ENCODE assay signal across 18 cellular contexts in genomic region chr2:46692316-46692715, GRCh38. TPM values are rescaled to one million over a fixed set of nuclear protein-coding genes. Genes with fewer than 3 reads are reported as not detected.
DNase-seq lines count a peak whose midpoint lies in the region; ATAC-seq and TF ChIP-seq lines count a peak whose summit lies in the region.
"Had no signal": no experiment of that assay in that cellular context is flagged by ENCODE, and none has a peak within 500 bp of the region (broad histone marks: within the 10 kb centered on the region; RNA-seq: fewer than 3 reads in every experiment).

No MANE protein-coding gene starts in this region.

- no peaks in the 10 kb centered on the region; the same call in 1 of the 2 replicates for H3K27me3 Mint-ChIP-seq in HFFc6 (ENCODE audit: insufficient read depth)
- peaks cover 5% of the 10 kb centered on the region for H3K27me3 Mint-ChIP-seq in activated B cell treated with CpG ODN at 0.5 μM for 24 hours

- peaks cover 80% of the 10 kb centered on the region for H3K4me1 Mint-ChIP-seq in HFFc6 (ENCODE audit: low read depth)
- H3K4me1 Mint-ChIP-seq in activated B cell treated with CpG ODN at 0.5 μM for 24 hours = peaks cover 14% of the 10 kb centered on the region

- DNase-seq in SK-N-SH (no peak), HFFc6 (no peak), activated B cell treated with CpG ODN at 0.5 μM for 24 hours (no peak), activated gamma-delta T cell treated with Interleukin-2 at 50 U/mL for 16 hours (no peak), kidney tubule cell (ENCODE audit: low spot score) (no peak)
- DNase-seq in activated CD4-positive, alpha-beta T cell treated with anti-CD3 and anti-CD28 coated beads, Interleukin-2, amount 50 U/mL, for 1 hour = no peak
- DNase-seq: Caco-2; CD8-positive, alpha-beta memory T cell; DND-41; GF-D8; Karpas-422 had no signal

- H3K9me3 ChIP-seq in SK-N-SH = no peaks in the 10 kb centered on the region
- H3K9me3 ChIP-seq: BLaER1, Caco-2 had no signal

- H3K27ac ChIP-seq in SK-N-SH (ENCODE audit: low read depth in 2 of 2, low read length in 1 of 2) = peak overlapping the region in 1 of 2 experiments; percentile 99; a peak in 1 of 4 replicates
- H3K27ac ChIP-seq: 22Rv1, BLaER1 had no signal

- H3K9me3 Mint-ChIP-seq in HFFc6 (no peaks in the 10 kb centered on the region), activated B cell treated with CpG ODN at 0.5 μM for 24 hours (no peaks in the 10 kb centered on the region)
- H3K9me3 Mint-ChIP-seq: CD8-positive, alpha-beta memory T cell had no signal

- H3K27me3 ChIP-seq in SK-N-SH (ENCODE audit: insufficient read depth) = no peaks in the 10 kb centered on the region
- H3K27me3 ChIP-seq: BLaER1 had no signal

- peaks cover 33% of the 10 kb centered on the region for H3F3A ChIP-seq in SK-N-SH (replicated peaks; ENCODE audit: insufficient read depth)

- no peaks in the 10 kb centered on the region for H4K20me1 ChIP-seq in SK-N-SH (ENCODE audit: insufficient read depth)
- H4K20me1 ChIP-seq: BLaER1 had no signal

- no peak for TF ChIP-seq RAD21 in SK-N-SH (IDR thresholded peaks at IDR 0.05; ENCODE audit: low read length)

- H3K9ac ChIP-seq in SK-N-SH = 0 out of 2 replicates have a peak overlapping the region, but pooled peaks have one; percentile 48
- H3K9ac ChIP-seq: BLaER1 had no signal

- peak overlapping the region; percentile 38; the same call in 1 of the 2 replicates for H2AFZ ChIP-seq in SK-N-SH (ENCODE audit: low read depth)

- ATAC-seq in SK-N-SH treated with all-trans-retinoic acid at 6 μM for 48 hours = no peak
- ATAC-seq in activated B cell treated with CpG ODN at 0.5 μM for 24 hours (ENCODE audit: low read depth) = peak; percentile 34
- no peak for ATAC-seq in GM18511 (IDR thresholded peaks at IDR 0.05; ENCODE audit: unreplicated experiment)
- ATAC-seq: GM12878, HCT116, K562 had no signal

- H3K4me3 Mint-ChIP-seq in HFFc6 = peak overlapping the region; percentile 11
- no peak overlapping the region for H3K4me3 Mint-ChIP-seq in activated B cell treated with CpG ODN at 0.5 μM for 24 hours
- H3K4me3 Mint-ChIP-seq: CD8-positive, alpha-beta memory T cell had no signal

- no peaks in the 10 kb centered on the region for H3K36me3 ChIP-seq in SK-N-SH (replicated peaks in 1 of 2; ENCODE audit: control insufficient read depth in 1 of 2, insufficient read depth in 2 of 2, low read length in 1 of 2)
- H3K36me3 ChIP-seq: BLaER1 had no signal

- intact Hi-C loops in activated B cell treated with CpG ODN at 0.5 μM for 24 hours (cut with micrococcal nuclease) = no loop called here

- H3K4me2 ChIP-seq in SK-N-SH = peak overlapping the region; percentile 50
- H3K4me2 ChIP-seq: BLaER1 had no signal

- POLR2A ChIA-PET in SK-N-SH (lab: Yijun Ruan, JAX) (no interaction called here), activated B cell treated with CpG ODN at 0.5 μM for 24 hours (lab: Charles Lee) (no interaction called here)

- H3K36me3 Mint-ChIP-seq in HFFc6 (ENCODE audit: low read depth) (peaks cover 15% of the 10 kb centered on the region), activated B cell treated with CpG ODN at 0.5 μM for 24 hours (ENCODE audit: low read depth) (no peaks in the 10 kb centered on the region)
- H3K36me3 Mint-ChIP-seq: CD8-positive, alpha-beta memory T cell had no signal

- no peaks in the 10 kb centered on the region for H3K79me2 ChIP-seq in SK-N-SH (ENCODE audit: insufficient read depth)

- TF ChIP-seq CTCF in SK-N-SH (IDR thresholded peaks at IDR 0.05) = no peak
- TF ChIP-seq CTCF in HFFc6 (IDR thresholded peaks at IDR 0.05) = no peak
- TF ChIP-seq CTCF in activated B cell treated with CpG ODN at 0.5 μM for 24 hours (IDR thresholded peaks at IDR 0.05) = no peak

- CTCF ChIA-PET in SK-N-SH (lab: Yijun Ruan, JAX) (interaction anchor here (2.6 kb wide), 1 partner anchor 41 kb away, joined by 12 read pairs; no protein-coding TSS in a partner anchor), activated B cell treated with CpG ODN at 0.5 μM for 24 hours (lab: Charles Lee) (no interaction called here)

- H3K9me2 ChIP-seq in SK-N-SH = no peaks in the 10 kb centered on the region

- peaks cover 0 to 22% of the 10 kb centered on the region in 2 experiments; a peak in 3 of 4 replicates for H3K4me1 ChIP-seq in SK-N-SH (ENCODE audit: control insufficient read depth in 1 of 2, insufficient read depth in 2 of 2, low read depth in 1 of 2, low read length in 1 of 2)
- H3K4me1 ChIP-seq: BLaER1 had no signal

- no peak overlapping the region for H3K4me3 ChIP-seq in SK-N-SH (ENCODE audit: low read depth in 2 of 2, low read length in 1 of 2)
- H3K4me3 ChIP-seq: BLaER1, GM12878, K562 had no signal

- WGBS in SK-N-SH (ENCODE audit: low lambda C conversion rate) = 96% methylated on average over 3 of the region's 3 CpGs

- TF ChIP-seq EP300 in SK-N-SH (IDR thresholded peaks at IDR 0.05; ENCODE audit: borderline replicate concordance in 1 of 2, low read depth in 1 of 2, low read length in 1 of 2) = no peak

- H3K27ac Mint-ChIP-seq in HFFc6 (peak overlapping the region; percentile 98), activated B cell treated with CpG ODN at 0.5 μM for 24 hours (peak overlapping the region; percentile 14)

TF ChIP-seq in SK-N-SH, 30 proteins besides CTCF, POLR2A, EP300 and RAD21 (continues in another document):
- TF ChIP-seq FOSL2 (IDR thresholded peaks at IDR 0.05; ENCODE audit: borderline replicate concordance, low read depth) (no peak), SMC3 (IDR thresholded peaks at IDR 0.05; ENCODE audit: low read depth, low read length) (no peak), YY1 (IDR thresholded peaks at IDR 0.05; ENCODE audit: low read depth) (no peak), TEAD4 (IDR thresholded peaks at IDR 0.05; ENCODE audit: borderline replicate concordance, insufficient read depth) (no peak), ZBTB33 (IDR thresholded peaks at IDR 0.05; ENCODE audit: borderline replicate concordance, low read depth) (no peak), EZH2phosphoT487 (IDR thresholded peaks at IDR 0.05; ENCODE audit: borderline replicate concordance, low read depth) (no peak), GABPA (IDR thresholded peaks at IDR 0.05; ENCODE audit: low read depth) (no peak)

TF ChIP-seq in SK-N-SH treated with all-trans-retinoic acid at 6 μM for 48 hours, 23 proteins besides CTCF, POLR2A, EP300 and RAD21:
- no peak for TF ChIP-seq ESRRG (CRISPR knock-in tag; IDR thresholded peaks at IDR 0.05)
- TF ChIP-seq CREB5 (CRISPR knock-in tag; IDR thresholded peaks at IDR 0.05; ENCODE audit: low read depth) = no peak
- TF ChIP-seq ISL1 (CRISPR knock-in tag; IDR thresholded peaks at IDR 0.05) = no peak
- TF ChIP-seq PPARA (CRISPR knock-in tag; IDR thresholded peaks at IDR 0.05; ENCODE audit: borderline replicate concordance) = no peak
- TF ChIP-seq ZNF565 (CRISPR knock-in tag; conservative IDR thresholded peaks at IDR 0.05; ENCODE audit: low read depth) = no peak
- no peak for TF ChIP-seq CSRNP3 (CRISPR knock-in tag; IDR thresholded peaks at IDR 0.05)
- no peak for TF ChIP-seq TOX (CRISPR knock-in tag; IDR thresholded peaks at IDR 0.05; ENCODE audit: borderline replicate concordance)

RNA-seq across cellular contexts. Expression of gene SOCS5, which starts 6.8 kb away (rescaled TPM):
- polyA plus RNA-seq in SK-N-SH (2012; rRNA removed) = 23.1 and 29.0 TPM in 2 replicates
- polyA plus RNA-seq in SK-N-SH (2012; cell fraction: cytosol; rRNA removed) = 33.1 and 33.3 TPM in 2 replicates
- 17.6 and 28.6 TPM in 2 replicates for polyA plus RNA-seq in SK-N-SH (2012; cell fraction: nucleus; rRNA removed)
- total RNA-seq in HFFc6 (2021; fragmentation: NEBNext Ultra II Directional; extraction: Animal tissue kit (Norgen Biotek cat#: 25700)) = 10 to 100 TPM; 74.7 to 91.4 (median 87.9) TPM
- 13.0 and 15.6 TPM in 2 replicates for total RNA-seq in activated B cell treated with CpG ODN at 0.5 μM for 24 hours
